In genomic region chr2:10278763-10279471, GRCh38 we compare ENCODE assay signal across 1 cellular context.
TF ChIP-seq lines count a peak whose summit lies in the region.

No MANE protein-coding gene starts in this region.

TF ChIP-seq in HepG2, 621 proteins besides CTCF, POLR2A, EP300 and RAD21 (continued from another document):
- TF ChIP-seq ZBTB40 (IDR thresholded peaks at IDR 0.05) (no peak), ZBTB40 (CRISPR knock-in tag; IDR thresholded peaks at IDR 0.05) (0 out of 2 replicates have a peak, but pooled peaks have one; percentile 3), ZNF605 (CRISPR knock-in tag; IDR thresholded peaks at IDR 0.05) (peak; percentile 64), ZNF326 (CRISPR knock-in tag; IDR thresholded peaks at IDR 0.05; ENCODE audit: borderline replicate concordance) (no peak), HNRNPH1 (optimal IDR thresholded peaks at IDR 0.05; ENCODE audit: low read depth, low read length) (no peak), ZNF253 (CRISPR knock-in tag; IDR thresholded peaks at IDR 0.05; ENCODE audit: borderline replicate concordance) (peak; percentile 79; the same call in 1 of the 2 replicates), ZBTB37 (CRISPR knock-in tag; IDR thresholded peaks at IDR 0.05) (peak; percentile 26; the same call in 1 of the 2 replicates), SETDB1 (CRISPR knock-in tag; IDR thresholded peaks at IDR 0.05; ENCODE audit: borderline replicate concordance) (0 out of 2 replicates have a peak, but pooled peaks have one; percentile 40), KAT7 (CRISPR knock-in tag; IDR thresholded peaks at IDR 0.05; ENCODE audit: borderline replicate concordance) (no peak), ZNF263 (CRISPR knock-in tag; IDR thresholded peaks at IDR 0.05) (peak; percentile 92), RORA (CRISPR knock-in tag; IDR thresholded peaks at IDR 0.05) (no peak), ZMYM2 (CRISPR knock-in tag; IDR thresholded peaks at IDR 0.05) (peak; percentile 64; the same call in 1 of the 2 replicates)
